22 cellular contexts compared by ENCODE assay signal in the genomic region with DNA sequence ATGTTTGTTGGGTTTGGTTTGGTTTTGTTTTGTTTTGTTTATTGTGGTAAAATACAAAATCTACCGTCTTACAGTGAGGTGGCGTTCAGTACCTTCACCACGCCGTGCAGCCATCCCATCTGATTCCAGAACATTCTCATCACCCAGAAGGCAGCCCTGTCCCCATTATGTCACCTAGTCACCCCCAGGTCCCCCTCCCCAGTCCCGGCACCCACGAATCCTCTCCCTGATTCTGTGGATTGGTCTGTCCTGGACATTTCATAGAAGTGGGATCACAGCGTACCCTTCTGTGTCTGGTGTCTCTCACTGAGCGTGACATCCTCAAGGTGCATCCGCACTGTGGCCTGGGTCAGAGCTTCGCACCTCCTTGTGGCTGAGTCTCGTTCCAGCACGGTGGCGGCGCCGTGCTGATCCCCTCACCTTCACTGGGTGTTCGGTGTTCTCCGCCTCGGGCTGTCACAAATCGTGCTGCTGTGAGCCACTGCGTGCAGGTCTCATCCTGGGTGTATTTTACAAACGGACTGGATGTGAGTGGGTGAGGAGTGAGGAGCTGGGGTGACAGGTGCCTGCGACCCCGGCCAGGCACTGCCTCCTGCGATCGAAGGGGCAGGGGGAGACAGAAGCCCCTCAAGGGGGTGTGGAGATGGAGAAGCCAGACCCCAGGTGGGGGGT. TPM values are rescaled to one million over a fixed set of nuclear protein-coding genes. Genes with fewer than 3 reads are reported as not detected.
A peak's percentile ranks its signal among the peaks of the same experiment; 100 is the strongest.
DNase-seq lines count a peak whose midpoint lies in the region; ATAC-seq and TF ChIP-seq lines count a peak whose summit lies in the region.
"Had no signal": no experiment of that assay in that cellular context is flagged by ENCODE, and none has a peak within 500 bp of the region (broad histone marks: within the 10 kb centered on the region; RNA-seq: fewer than 3 reads in every experiment).

No MANE protein-coding gene starts in this region.

- H3K9me2 ChIP-seq in PC-3 (replicated peaks; ENCODE audit: low read length): no peaks in the 10 kb centered on the region

- H3K4me1 ChIP-seq in NT2/D1 (ENCODE audit: insufficient read depth, insufficient read length) (peaks cover 20% of the 10 kb centered on the region), PC-3 (ENCODE audit: insufficient read depth, low read length) (no peaks in the 10 kb centered on the region)
- H3K4me1 ChIP-seq: BE2C, transverse colon had no signal

- no peaks in the 10 kb centered on the region for H4K20me1 ChIP-seq in PC-3 (ENCODE audit: low read length)

- BruUV-seq in PC-3 (replicated peaks; lab: Mats Ljungman, UMichigan): no TSS peak

- H3F3A ChIP-seq in PC-3 (ENCODE audit: low read length, unreplicated experiment): no peaks in the 10 kb centered on the region

- peak; percentile 45 for DNase-seq in DMS 273 (lab: John Stamatoyannopoulos, UW; ENCODE audit: unreplicated experiment)
- DNase-seq in DMS 273 treated with DMSO at 0.1 percent for 48 hours (lab: John Stamatoyannopoulos, UW): no peak
- no peak for DNase-seq in NT2/D1 (ENCODE audit: low read depth, low spot score)
- DNase-seq in activated T-helper 1 cell treated with anti-CD3 and anti-CD28 coated beads, Interleukin-12 subunit alpha, Interleukin-12 subunit beta, Interleukin-2, Interleukin-4 antibody, amounts not matched to agents 30 ng/mL and 10 ng/mL and 1 ng/mL, durations not matched to agents 14 hours and 24 hours and 36 hours (ENCODE audit: low spot score): no peak
- DNase-seq in PC-3: no peak
- DNase-seq: 8988T; activated gamma-delta T cell; aorta; BE2C; cerebellar nuclear complex; effector memory CD8-positive, alpha-beta T cell; HFFc6; Kasumi-1; NCI-H1048; NCI-H2029; NCI-H446; RPMI8226; stimulated activated CD4-positive, alpha-beta T cell treated with anti-CD3 and anti-CD28 coated beads, Interleukin-15, amount 100 ng/mL, for 24 hours; transverse colon had no signal

- no peak overlapping the region for H2AFZ ChIP-seq in PC-3 (ENCODE audit: low read length)

- no peak for ATAC-seq in stimulated activated memory B cell treated with anti-CD40 and anti-IgM and Interleukin-4, amounts not matched to agents 10 μg/mL and 1 μg/mL and 100 μg/mL, for 72 hours
- ATAC-seq in GM18520 (IDR thresholded peaks at IDR 0.05; ENCODE audit: unreplicated experiment): no peak
- no peak for ATAC-seq in PC-3
- ATAC-seq: effector memory CD8-positive, alpha-beta T cell had no signal

- no peak overlapping the region for H3K4me3 ChIP-seq in NT2/D1 (ENCODE audit: insufficient read length, low read depth)
- H3K4me3 ChIP-seq in PC-3 (ENCODE audit: low read length): no peak overlapping the region
- H3K4me3 ChIP-seq: transverse colon had no signal

- CTCF ChIA-PET in PC-3 (lab: Charles Lee): no interaction called here

- TF ChIP-seq CTCF in PC-3 (conservative IDR thresholded peaks at IDR 0.05; ENCODE audit: low read depth, low read length): no peak

- H3K79me2 ChIP-seq in PC-3 (ENCODE audit: low read length): no peaks in the 10 kb centered on the region

- peak overlapping the region; percentile 80 for H3K27ac Mint-ChIP-seq in dendritic cell treated with granulocyte-macrophage colony-stimulating factor and Interleukin-4, amounts not matched to agents 40 ng/mL and 50 ng/mL, for 4 days
- H3K27ac Mint-ChIP-seq in stimulated activated memory B cell treated with anti-CD40 and anti-IgM and Interleukin-4, amounts not matched to agents 10 μg/mL and 1 μg/mL and 100 μg/mL, for 72 hours: peak overlapping the region; percentile 28
- H3K27ac Mint-ChIP-seq in activated T-helper 1 cell treated with anti-CD3 and anti-CD28 coated beads, Interleukin-12 subunit alpha, Interleukin-12 subunit beta, Interleukin-2, Interleukin-4 antibody, amounts not matched to agents 30 ng/mL and 10 ng/mL and 1 ng/mL, durations not matched to agents 14 hours and 24 hours and 36 hours: no peak overlapping the region

- no peak overlapping the region for H3K4me2 ChIP-seq in PC-3 (ENCODE audit: low read length)

- H3K4me3 Mint-ChIP-seq in dendritic cell treated with granulocyte-macrophage colony-stimulating factor and Interleukin-4, amounts not matched to agents 40 ng/mL and 50 ng/mL, for 4 days: no peak overlapping the region
- peak overlapping the region; percentile 23 for H3K4me3 Mint-ChIP-seq in stimulated activated memory B cell treated with anti-CD40 and anti-IgM and Interleukin-4, amounts not matched to agents 10 μg/mL and 1 μg/mL and 100 μg/mL, for 72 hours
- H3K4me3 Mint-ChIP-seq in activated T-helper 1 cell treated with anti-CD3 and anti-CD28 coated beads, Interleukin-12 subunit alpha, Interleukin-12 subunit beta, Interleukin-2, Interleukin-4 antibody, amounts not matched to agents 30 ng/mL and 10 ng/mL and 1 ng/mL, durations not matched to agents 14 hours and 24 hours and 36 hours: no peak overlapping the region
- H3K4me3 Mint-ChIP-seq: effector memory CD8-positive, alpha-beta T cell; HFFc6 had no signal

- H3K4me1 Mint-ChIP-seq in dendritic cell treated with granulocyte-macrophage colony-stimulating factor and Interleukin-4, amounts not matched to agents 40 ng/mL and 50 ng/mL, for 4 days (ENCODE audit: low read depth): peaks cover 26% of the 10 kb centered on the region
- no peaks in the 10 kb centered on the region for H3K4me1 Mint-ChIP-seq in stimulated activated memory B cell treated with anti-CD40 and anti-IgM and Interleukin-4, amounts not matched to agents 10 μg/mL and 1 μg/mL and 100 μg/mL, for 72 hours
- H3K4me1 Mint-ChIP-seq in activated T-helper 1 cell treated with anti-CD3 and anti-CD28 coated beads, Interleukin-12 subunit alpha, Interleukin-12 subunit beta, Interleukin-2, Interleukin-4 antibody, amounts not matched to agents 30 ng/mL and 10 ng/mL and 1 ng/mL, durations not matched to agents 14 hours and 24 hours and 36 hours (ENCODE audit: low read depth): no peaks in the 10 kb centered on the region

- no peak overlapping the region for H3K27ac ChIP-seq in PC-3 (ENCODE audit: low read length)
- H3K27ac ChIP-seq: transverse colon had no signal

- intact Hi-C loops in dendritic cell treated with granulocyte-macrophage colony-stimulating factor and Interleukin-4, amounts not matched to agents 40 ng/mL and 50 ng/mL, for 4 days (cut with micrococcal nuclease): no loop called here
- intact Hi-C loops in activated T-helper 1 cell treated with anti-CD3 and anti-CD28 coated beads, Interleukin-12 subunit alpha, Interleukin-12 subunit beta, Interleukin-2, Interleukin-4 antibody, amounts not matched to agents 30 ng/mL and 10 ng/mL and 1 ng/mL, durations not matched to agents 14 hours and 24 hours and 36 hours (cut with micrococcal nuclease): no loop called here
- intact Hi-C loops in PC-3 (cut with micrococcal nuclease): no loop called here

- H3K9ac ChIP-seq in NT2/D1 (ENCODE audit: insufficient read length, low read depth) (peak overlapping the region; percentile 28), PC-3 (ENCODE audit: low read length) (no peak overlapping the region)

- H3K36me3 Mint-ChIP-seq in dendritic cell treated with granulocyte-macrophage colony-stimulating factor and Interleukin-4, amounts not matched to agents 40 ng/mL and 50 ng/mL, for 4 days (ENCODE audit: low read depth): peaks cover 57% of the 10 kb centered on the region
- H3K36me3 Mint-ChIP-seq in stimulated activated memory B cell treated with anti-CD40 and anti-IgM and Interleukin-4, amounts not matched to agents 10 μg/mL and 1 μg/mL and 100 μg/mL, for 72 hours: peaks cover 51% of the 10 kb centered on the region
- H3K36me3 Mint-ChIP-seq in activated T-helper 1 cell treated with anti-CD3 and anti-CD28 coated beads, Interleukin-12 subunit alpha, Interleukin-12 subunit beta, Interleukin-2, Interleukin-4 antibody, amounts not matched to agents 30 ng/mL and 10 ng/mL and 1 ng/mL, durations not matched to agents 14 hours and 24 hours and 36 hours (ENCODE audit: low read depth): peaks cover 17% of the 10 kb centered on the region

- POLR2A ChIA-PET in PC-3 (lab: Charles Lee; ENCODE audit: unreplicated experiment): no interaction called here

- H3K36me3 ChIP-seq in NT2/D1 (ENCODE audit: insufficient read depth, insufficient read length, low read length) (peaks cover 68% of the 10 kb centered on the region), PC-3 (ENCODE audit: low read depth, low read length) (no peaks in the 10 kb centered on the region)

- H3K27me3 Mint-ChIP-seq in dendritic cell treated with granulocyte-macrophage colony-stimulating factor and Interleukin-4, amounts not matched to agents 40 ng/mL and 50 ng/mL, for 4 days: no peaks in the 10 kb centered on the region
- no peaks in the 10 kb centered on the region for H3K27me3 Mint-ChIP-seq in stimulated activated memory B cell treated with anti-CD40 and anti-IgM and Interleukin-4, amounts not matched to agents 10 μg/mL and 1 μg/mL and 100 μg/mL, for 72 hours
- no peaks in the 10 kb centered on the region for H3K27me3 Mint-ChIP-seq in activated T-helper 1 cell treated with anti-CD3 and anti-CD28 coated beads, Interleukin-12 subunit alpha, Interleukin-12 subunit beta, Interleukin-2, Interleukin-4 antibody, amounts not matched to agents 30 ng/mL and 10 ng/mL and 1 ng/mL, durations not matched to agents 14 hours and 24 hours and 36 hours (ENCODE audit: insufficient read depth)
- H3K27me3 Mint-ChIP-seq: effector memory CD8-positive, alpha-beta T cell had no signal

- H3K9me3 ChIP-seq in NT2/D1 (ENCODE audit: insufficient read depth, low read length) (no peaks in the 10 kb centered on the region), PC-3 (ENCODE audit: low read length) (no peaks in the 10 kb centered on the region)
- H3K9me3 ChIP-seq: BE2C, transverse colon had no signal

- H3K27me3 ChIP-seq in NT2/D1 (ENCODE audit: insufficient read depth, insufficient read length): no peaks in the 10 kb centered on the region
- no peaks in the 10 kb centered on the region for H3K27me3 ChIP-seq in PC-3 (ENCODE audit: low read length)
- H3K27me3 ChIP-seq: BE2C, transverse colon had no signal

- H3K9me3 Mint-ChIP-seq in dendritic cell treated with granulocyte-macrophage colony-stimulating factor and Interleukin-4, amounts not matched to agents 40 ng/mL and 50 ng/mL, for 4 days: no peaks in the 10 kb centered on the region
- H3K9me3 Mint-ChIP-seq in stimulated activated memory B cell treated with anti-CD40 and anti-IgM and Interleukin-4, amounts not matched to agents 10 μg/mL and 1 μg/mL and 100 μg/mL, for 72 hours: no peaks in the 10 kb centered on the region
- no peaks in the 10 kb centered on the region for H3K9me3 Mint-ChIP-seq in activated T-helper 1 cell treated with anti-CD3 and anti-CD28 coated beads, Interleukin-12 subunit alpha, Interleukin-12 subunit beta, Interleukin-2, Interleukin-4 antibody, amounts not matched to agents 30 ng/mL and 10 ng/mL and 1 ng/mL, durations not matched to agents 14 hours and 24 hours and 36 hours
- H3K9me3 Mint-ChIP-seq: effector memory CD8-positive, alpha-beta T cell; HFFc6 had no signal

RNA-seq across cellular contexts. Expression of gene TEKTIP1, which starts 0.6 kb away (rescaled TPM):
- 1.4 and 1.7 TPM in 2 replicates for total RNA-seq in activated T-helper 1 cell treated with anti-CD3 and anti-CD28 coated beads, Interleukin-12 subunit alpha, Interleukin-12 subunit beta, Interleukin-2, Interleukin-4 antibody, amounts not matched to agents 30 ng/mL and 10 ng/mL and 1 ng/mL, durations not matched to agents 14 hours and 24 hours and 36 hours
- total RNA-seq in PC-3 (2014; rRNA removed): not detected in 2 replicates

RNA-seq across cellular contexts. Expression of gene MFSD12, which starts 19.0 kb away (rescaled TPM):
- 126 and 136 TPM in 2 replicates for total RNA-seq in activated T-helper 1 cell treated with anti-CD3 and anti-CD28 coated beads, Interleukin-12 subunit alpha, Interleukin-12 subunit beta, Interleukin-2, Interleukin-4 antibody, amounts not matched to agents 30 ng/mL and 10 ng/mL and 1 ng/mL, durations not matched to agents 14 hours and 24 hours and 36 hours
- 121 and 165 TPM in 2 replicates for total RNA-seq in PC-3 (2014; rRNA removed)

RNA-seq across cellular contexts. Expression of gene FZR1, which starts 32.3 kb away (rescaled TPM):
- 41.1 and 45.3 TPM in 2 replicates for total RNA-seq in activated T-helper 1 cell treated with anti-CD3 and anti-CD28 coated beads, Interleukin-12 subunit alpha, Interleukin-12 subunit beta, Interleukin-2, Interleukin-4 antibody, amounts not matched to agents 30 ng/mL and 10 ng/mL and 1 ng/mL, durations not matched to agents 14 hours and 24 hours and 36 hours
- total RNA-seq in PC-3 (2014; rRNA removed): 53.6 and 77.9 TPM in 2 replicates

RNA-seq across cellular contexts. Expression of gene HMG20B, which starts 34.4 kb away (rescaled TPM):
- total RNA-seq in activated T-helper 1 cell treated with anti-CD3 and anti-CD28 coated beads, Interleukin-12 subunit alpha, Interleukin-12 subunit beta, Interleukin-2, Interleukin-4 antibody, amounts not matched to agents 30 ng/mL and 10 ng/mL and 1 ng/mL, durations not matched to agents 14 hours and 24 hours and 36 hours: 56.4 and 63.0 TPM in 2 replicates
- 146 and 210 TPM in 2 replicates for total RNA-seq in PC-3 (2014; rRNA removed)

RNA-seq across cellular contexts. Expression of gene DOHH, which starts 37.9 kb away (rescaled TPM):
- total RNA-seq in activated T-helper 1 cell treated with anti-CD3 and anti-CD28 coated beads, Interleukin-12 subunit alpha, Interleukin-12 subunit beta, Interleukin-2, Interleukin-4 antibody, amounts not matched to agents 30 ng/mL and 10 ng/mL and 1 ng/mL, durations not matched to agents 14 hours and 24 hours and 36 hours: 20.6 and 21.6 TPM in 2 replicates
- total RNA-seq in PC-3 (2014; rRNA removed): 51.4 and 58.3 TPM in 2 replicates
